ENCODE assay signal across 16 cellular contexts in genomic region chr11:90208857-90209256, GRCh38. TPM values are rescaled to one million over a fixed set of nuclear protein-coding genes. Genes with fewer than 3 reads are reported as not detected.
A peak's percentile ranks its signal among the peaks of the same experiment; 100 is the strongest.
DNase-seq lines count a peak whose midpoint lies in the region; ATAC-seq and TF ChIP-seq lines count a peak whose summit lies in the region.
"Had no signal": no experiment of that assay in that cellular context is flagged by ENCODE, and none has a peak within 500 bp of the region (broad histone marks: within the 10 kb centered on the region; RNA-seq: fewer than 3 reads in every experiment).

No MANE protein-coding gene starts in this region.

- H3K4me3 Mint-ChIP-seq in activated CD8-positive, alpha-beta T cell treated with anti-CD3 and anti-CD28 coated beads for 36 hours = no peak overlapping the region
- no peak overlapping the region for H3K4me3 Mint-ChIP-seq in activated CD8-positive, alpha-beta T cell treated with anti-CD3 and anti-CD28 coated beads, Interleukin-2, amount 10 ng/mL, durations not matched to agents 7 days and 5 days
- no peak overlapping the region for H3K4me3 Mint-ChIP-seq in stimulated activated naive CD8-positive, alpha-beta T cell treated with anti-CD3 and anti-CD28 coated beads, Interleukin-15, Interleukin-2, amounts not matched to agents 100 ng/mL and 50 ng/mL, for 24 hours
- no peak overlapping the region for H3K4me3 Mint-ChIP-seq in stimulated activated naive CD8-positive, alpha-beta T cell treated with anti-CD3 and anti-CD28 coated beads, Interleukin-15, amount 100 ng/mL, for 72 hours
- no peak overlapping the region for H3K4me3 Mint-ChIP-seq in activated naive CD8-positive, alpha-beta T cell treated with anti-CD3 and anti-CD28 coated beads, Interleukin-2, amount 50 U/mL, for 24 hours
- no peak overlapping the region for H3K4me3 Mint-ChIP-seq in stimulated activated effector memory CD8-positive, alpha-beta T cell treated with anti-CD3 and anti-CD28 coated beads, Interleukin-12 subunit alpha, Interleukin-12 subunit beta, amount 100 ng/mL, for 72 hours

- peaks cover 24% of the 10 kb centered on the region for H3K4me1 Mint-ChIP-seq in activated CD8-positive, alpha-beta T cell treated with anti-CD3 and anti-CD28 coated beads for 36 hours (ENCODE audit: low read depth)
- H3K4me1 Mint-ChIP-seq in activated CD8-positive, alpha-beta T cell treated with anti-CD3 and anti-CD28 coated beads, Interleukin-2, amount 10 ng/mL, durations not matched to agents 7 days and 5 days (ENCODE audit: low read depth) = peaks cover 5% of the 10 kb centered on the region
- H3K4me1 Mint-ChIP-seq in stimulated activated naive CD8-positive, alpha-beta T cell treated with anti-CD3 and anti-CD28 coated beads, Interleukin-15, Interleukin-2, amounts not matched to agents 100 ng/mL and 50 ng/mL, for 24 hours (ENCODE audit: low read depth) = peaks cover 15% of the 10 kb centered on the region
- H3K4me1 Mint-ChIP-seq in stimulated activated naive CD8-positive, alpha-beta T cell treated with anti-CD3 and anti-CD28 coated beads, Interleukin-15, amount 100 ng/mL, for 72 hours = no peaks in the 10 kb centered on the region
- peaks cover 2% of the 10 kb centered on the region for H3K4me1 Mint-ChIP-seq in activated naive CD8-positive, alpha-beta T cell treated with anti-CD3 and anti-CD28 coated beads, Interleukin-2, amount 50 U/mL, for 24 hours
- peaks cover 9% of the 10 kb centered on the region for H3K4me1 Mint-ChIP-seq in stimulated activated effector memory CD8-positive, alpha-beta T cell treated with anti-CD3 and anti-CD28 coated beads, Interleukin-12 subunit alpha, Interleukin-12 subunit beta, amount 100 ng/mL, for 72 hours

- CTCF ChIA-PET in activated CD8-positive, alpha-beta T cell treated with anti-CD3 and anti-CD28 coated beads for 36 hours (lab: Charles Lee) = interaction anchor here (1.6 kb wide), 1 partner anchor 26 kb away, joined by 4 read pairs; no protein-coding TSS in a partner anchor
- CTCF ChIA-PET in activated CD8-positive, alpha-beta T cell treated with anti-CD3 and anti-CD28 coated beads, Interleukin-2, amount 10 ng/mL, durations not matched to agents 7 days and 5 days (lab: Charles Lee) = interaction anchor here (1.2 kb wide), 1 partner anchor 13 kb away, joined by 3 read pairs; no protein-coding TSS in a partner anchor

- peak overlapping the region; percentile 19 for H3K27ac Mint-ChIP-seq in activated CD8-positive, alpha-beta T cell treated with anti-CD3 and anti-CD28 coated beads for 36 hours
- no peak overlapping the region for H3K27ac Mint-ChIP-seq in activated CD8-positive, alpha-beta T cell treated with anti-CD3 and anti-CD28 coated beads, Interleukin-2, amount 10 ng/mL, durations not matched to agents 7 days and 5 days
- peak overlapping the region; percentile 0 for H3K27ac Mint-ChIP-seq in stimulated activated naive CD8-positive, alpha-beta T cell treated with anti-CD3 and anti-CD28 coated beads, Interleukin-15, Interleukin-2, amounts not matched to agents 100 ng/mL and 50 ng/mL, for 24 hours
- no peak overlapping the region for H3K27ac Mint-ChIP-seq in stimulated activated naive CD8-positive, alpha-beta T cell treated with anti-CD3 and anti-CD28 coated beads, Interleukin-15, amount 100 ng/mL, for 72 hours
- peak overlapping the region; percentile 2 for H3K27ac Mint-ChIP-seq in activated naive CD8-positive, alpha-beta T cell treated with anti-CD3 and anti-CD28 coated beads, Interleukin-2, amount 50 U/mL, for 24 hours
- H3K27ac Mint-ChIP-seq in stimulated activated effector memory CD8-positive, alpha-beta T cell treated with anti-CD3 and anti-CD28 coated beads, Interleukin-12 subunit alpha, Interleukin-12 subunit beta, amount 100 ng/mL, for 72 hours = peak overlapping the region; percentile 30

- no peaks in the 10 kb centered on the region for H3K27me3 Mint-ChIP-seq in activated CD8-positive, alpha-beta T cell treated with anti-CD3 and anti-CD28 coated beads for 36 hours
- H3K27me3 Mint-ChIP-seq in activated CD8-positive, alpha-beta T cell treated with anti-CD3 and anti-CD28 coated beads, Interleukin-2, amount 10 ng/mL, durations not matched to agents 7 days and 5 days (ENCODE audit: low read depth) = no peaks in the 10 kb centered on the region
- no peaks in the 10 kb centered on the region for H3K27me3 Mint-ChIP-seq in stimulated activated naive CD8-positive, alpha-beta T cell treated with anti-CD3 and anti-CD28 coated beads, Interleukin-15, Interleukin-2, amounts not matched to agents 100 ng/mL and 50 ng/mL, for 24 hours
- no peaks in the 10 kb centered on the region for H3K27me3 Mint-ChIP-seq in stimulated activated naive CD8-positive, alpha-beta T cell treated with anti-CD3 and anti-CD28 coated beads, Interleukin-15, amount 100 ng/mL, for 72 hours
- no peaks in the 10 kb centered on the region for H3K27me3 Mint-ChIP-seq in activated naive CD8-positive, alpha-beta T cell treated with anti-CD3 and anti-CD28 coated beads, Interleukin-2, amount 50 U/mL, for 24 hours

- no peak for ATAC-seq in activated CD8-positive, alpha-beta T cell treated with anti-CD3 and anti-CD28 coated beads for 36 hours
- ATAC-seq in activated CD8-positive, alpha-beta T cell treated with anti-CD3 and anti-CD28 coated beads, Interleukin-2, amount 10 ng/mL, durations not matched to agents 7 days and 5 days = no peak
- no peak for ATAC-seq in stimulated activated naive CD8-positive, alpha-beta T cell treated with anti-CD3 and anti-CD28 coated beads, Interleukin-15, amount 100 ng/mL, for 72 hours
- ATAC-seq in activated naive CD8-positive, alpha-beta T cell treated with anti-CD3 and anti-CD28 coated beads, Interleukin-2, amount 50 U/mL, for 24 hours = no peak
- no peak for ATAC-seq in stimulated activated effector memory CD8-positive, alpha-beta T cell treated with anti-CD3 and anti-CD28 coated beads, Interleukin-12 subunit alpha, Interleukin-12 subunit beta, amount 100 ng/mL, for 72 hours

- H3K9me3 Mint-ChIP-seq in activated CD8-positive, alpha-beta T cell treated with anti-CD3 and anti-CD28 coated beads for 36 hours = no peaks in the 10 kb centered on the region
- H3K9me3 Mint-ChIP-seq in activated CD8-positive, alpha-beta T cell treated with anti-CD3 and anti-CD28 coated beads, Interleukin-2, amount 10 ng/mL, durations not matched to agents 7 days and 5 days (ENCODE audit: insufficient read depth) = no peaks in the 10 kb centered on the region
- no peaks in the 10 kb centered on the region for H3K9me3 Mint-ChIP-seq in stimulated activated naive CD8-positive, alpha-beta T cell treated with anti-CD3 and anti-CD28 coated beads, Interleukin-15, Interleukin-2, amounts not matched to agents 100 ng/mL and 50 ng/mL, for 24 hours
- H3K9me3 Mint-ChIP-seq in stimulated activated naive CD8-positive, alpha-beta T cell treated with anti-CD3 and anti-CD28 coated beads, Interleukin-15, amount 100 ng/mL, for 72 hours = no peaks in the 10 kb centered on the region
- no peaks in the 10 kb centered on the region for H3K9me3 Mint-ChIP-seq in activated naive CD8-positive, alpha-beta T cell treated with anti-CD3 and anti-CD28 coated beads, Interleukin-2, amount 50 U/mL, for 24 hours
- no peaks in the 10 kb centered on the region for H3K9me3 Mint-ChIP-seq in stimulated activated effector memory CD8-positive, alpha-beta T cell treated with anti-CD3 and anti-CD28 coated beads, Interleukin-12 subunit alpha, Interleukin-12 subunit beta, amount 100 ng/mL, for 72 hours

- no peak for DNase-seq in activated CD8-positive, alpha-beta T cell treated with anti-CD3 and anti-CD28 coated beads for 36 hours
- no peak for DNase-seq in activated CD8-positive, alpha-beta T cell treated with anti-CD3 and anti-CD28 coated beads, Interleukin-2, amount 10 ng/mL, durations not matched to agents 7 days and 5 days
- DNase-seq in stimulated activated naive CD8-positive, alpha-beta T cell treated with anti-CD3 and anti-CD28 coated beads, Interleukin-15, amount 100 ng/mL, for 72 hours = no peak
- DNase-seq in activated naive CD8-positive, alpha-beta T cell treated with anti-CD3 and anti-CD28 coated beads, Interleukin-2, amount 50 U/mL, for 24 hours = no peak
- no peak for DNase-seq in stimulated activated effector memory CD8-positive, alpha-beta T cell treated with anti-CD3 and anti-CD28 coated beads, Interleukin-12 subunit alpha, Interleukin-12 subunit beta, amount 100 ng/mL, for 72 hours (ENCODE audit: low spot score in 2 of 2)
- no peak for DNase-seq in ACHN
- DNase-seq in activated effector memory CD4-positive, alpha-beta T cell treated with Interleukin-2 at 50 U/mL for 16 hours = no peak
- DNase-seq: DMS79, KG1, NCI-H1417, NCI-H187 treated with DMSO at 0.1 percent for 48 hours, NCI-H226, NCI-H524 treated with DMSO at 0.1 percent for 48 hours, RPMI8226, SHP77 treated with DMSO at 0.1 percent for 48 hours had no signal

- POLR2A ChIA-PET in activated CD8-positive, alpha-beta T cell treated with anti-CD3 and anti-CD28 coated beads for 36 hours (lab: Charles Lee) = no interaction called here
- POLR2A ChIA-PET in activated CD8-positive, alpha-beta T cell treated with anti-CD3 and anti-CD28 coated beads, Interleukin-2, amount 10 ng/mL, durations not matched to agents 7 days and 5 days (lab: Charles Lee) = no interaction called here

- peaks cover 52% of the 10 kb centered on the region for H3K36me3 Mint-ChIP-seq in activated CD8-positive, alpha-beta T cell treated with anti-CD3 and anti-CD28 coated beads for 36 hours (ENCODE audit: low read depth)
- peaks cover 60% of the 10 kb centered on the region for H3K36me3 Mint-ChIP-seq in activated CD8-positive, alpha-beta T cell treated with anti-CD3 and anti-CD28 coated beads, Interleukin-2, amount 10 ng/mL, durations not matched to agents 7 days and 5 days (ENCODE audit: low read depth)
- peaks cover 77% of the 10 kb centered on the region for H3K36me3 Mint-ChIP-seq in stimulated activated naive CD8-positive, alpha-beta T cell treated with anti-CD3 and anti-CD28 coated beads, Interleukin-15, Interleukin-2, amounts not matched to agents 100 ng/mL and 50 ng/mL, for 24 hours (ENCODE audit: low read depth)
- peaks cover 55% of the 10 kb centered on the region for H3K36me3 Mint-ChIP-seq in activated naive CD8-positive, alpha-beta T cell treated with anti-CD3 and anti-CD28 coated beads, Interleukin-2, amount 50 U/mL, for 24 hours (ENCODE audit: low read depth)
- peaks cover 100% of the 10 kb centered on the region for H3K36me3 Mint-ChIP-seq in stimulated activated effector memory CD8-positive, alpha-beta T cell treated with anti-CD3 and anti-CD28 coated beads, Interleukin-12 subunit alpha, Interleukin-12 subunit beta, amount 100 ng/mL, for 72 hours

- intact Hi-C loops in activated CD8-positive, alpha-beta T cell treated with anti-CD3 and anti-CD28 coated beads for 36 hours (cut with micrococcal nuclease) = no loop called here

- in situ Hi-C loops in ACHN (cut with HindIII; ENCODE audit: low pct_ligation_motif_present, low pct_unique_long_range_greater_than_20kb, low sequenced_read_pairs) = no loop called here

- no peak for TF ChIP-seq CTCF in activated CD8-positive, alpha-beta T cell treated with anti-CD3 and anti-CD28 coated beads for 36 hours (IDR thresholded peaks at IDR 0.05)

RNA-seq across cellular contexts. Expression of gene CHORDC1, which starts 14.0 kb away (rescaled TPM):
- total RNA-seq in activated CD8-positive, alpha-beta T cell treated with anti-CD3 and anti-CD28 coated beads for 36 hours = 10 to 100 TPM; 75.7 to 82.6 TPM
- total RNA-seq in activated CD8-positive, alpha-beta T cell treated with anti-CD3 and anti-CD28 coated beads, Interleukin-2, amount 10 ng/mL, durations not matched to agents 7 days and 5 days = 10 to 100 TPM; 66.7 to 68.4 TPM

Comparison
In these comparisons a context has a peak if more than half of its experiments do, and no peak if none do; other contexts are left out.
1. H3K27ac Mint-ChIP-seq: peak in activated CD8-positive, alpha-beta T cell treated with anti-CD3 and anti-CD28 coated beads for 36 hours (single experiment), stimulated activated naive CD8-positive, alpha-beta T cell treated with anti-CD3 and anti-CD28 coated beads, Interleukin-15, Interleukin-2, amounts not matched to agents 100 ng/mL and 50 ng/mL, for 24 hours (single experiment), activated naive CD8-positive, alpha-beta T cell treated with anti-CD3 and anti-CD28 coated beads, Interleukin-2, amount 50 U/mL, for 24 hours (single experiment) and stimulated activated effector memory CD8-positive, alpha-beta T cell treated with anti-CD3 and anti-CD28 coated beads, Interleukin-12 subunit alpha, Interleukin-12 subunit beta, amount 100 ng/mL, for 72 hours (single experiment); none in activated CD8-positive, alpha-beta T cell treated with anti-CD3 and anti-CD28 coated beads, Interleukin-2, amount 10 ng/mL, durations not matched to agents 7 days and 5 days (single experiment) and stimulated activated naive CD8-positive, alpha-beta T cell treated with anti-CD3 and anti-CD28 coated beads, Interleukin-15, amount 100 ng/mL, for 72 hours (0 of 2).